ENCODE assay signal across 33 cellular contexts in the genomic region with DNA sequence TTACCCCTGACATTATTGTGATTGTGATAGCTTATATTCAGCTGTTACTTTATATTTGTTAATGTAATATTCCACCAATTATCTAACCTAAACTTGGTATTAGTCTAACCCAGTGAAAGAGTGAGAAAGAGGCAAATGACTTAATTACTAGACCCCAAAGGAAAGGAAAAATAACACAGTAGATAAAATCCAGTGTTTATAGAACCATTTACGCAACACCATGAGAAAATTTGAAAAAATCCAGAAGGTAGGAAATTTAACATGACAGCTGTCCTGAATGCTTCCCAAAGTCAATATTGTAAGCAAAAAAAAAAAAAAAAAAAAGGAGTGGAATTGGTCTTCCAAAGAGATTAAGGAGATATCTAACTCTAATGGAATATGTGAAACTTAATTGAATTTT.
"Had no signal": no experiment of that assay in that cellular context is flagged by ENCODE, and none has a peak within 500 bp of the region (broad histone marks: within the 10 kb centered on the region; RNA-seq: fewer than 3 reads in every experiment).

No MANE protein-coding gene starts in this region.

- H3K4me3 ChIP-seq: ascending aorta, breast epithelium had no signal

- ATAC-seq: activated CD8-positive, alpha-beta T cell treated with anti-CD3 and anti-CD28 coated beads for 36 hours; activated naive CD8-positive, alpha-beta T cell treated with anti-CD3 and anti-CD28 coated beads, Interleukin-2, amount 50 U/mL, for 24 hours; activated T-cell treated with anti-CD3 and anti-CD28 coated beads, Interleukin-2, amount 50 U/mL, for 4 hours; activated T-cell treated with anti-CD3 and anti-CD28 coated beads, Interleukin-2, amount 50 U/mL, for 72 hours; activated T-helper 17 cell treated with anti-CD3 and anti-CD28 coated beads, Interleukin-2, amount 50 U/mL, for 72 hours had no signal

- H3K27ac ChIP-seq: ascending aorta, brain microvascular endothelial cell, breast epithelium, VCaP had no signal

- H3K36me3 ChIP-seq: ascending aorta, brain microvascular endothelial cell, breast epithelium had no signal

- H3K9me3 ChIP-seq: ascending aorta, breast epithelium had no signal

- DNase-seq: activated B cell treated with CpG ODN at 0.5 μM for 24 hours; activated CD4-positive, alpha-beta memory T cell treated with anti-CD3 and anti-CD28 coated beads for 36 hours; activated CD4-positive, alpha-beta T cell treated with anti-CD3 and anti-CD28 coated beads for 4 hours; activated CD4-positive, alpha-beta T cell treated with anti-CD3 and anti-CD28 coated beads, Interleukin-2, amount 10 ng/mL, durations not matched to agents 24 days and 14 days; activated CD4-positive, alpha-beta T cell treated with anti-CD3 and anti-CD28 coated beads, Interleukin-2, amount 50 U/mL, for 1 hour; activated CD4-positive, alpha-beta T cell treated with anti-CD3 and anti-CD28 coated beads, Interleukin-2, amount 50 U/mL, for 4 hours; activated CD4-positive, CD25-positive, alpha-beta regulatory T cell treated with anti-CD3 and anti-CD28 coated beads, Interleukin-2, amount 50 U/mL, for 72 hours; activated CD8-positive, alpha-beta memory T cell treated with anti-CD3 and anti-CD28 coated beads, Interleukin-2, amount 50 U/mL, for 4 hours; activated CD8-positive, alpha-beta T cell treated with anti-CD3 and anti-CD28 coated beads for 36 hours; activated effector memory CD4-positive, alpha-beta T cell treated with Interleukin-2 at 50 U/mL for 16 hours; activated gamma-delta T cell; activated naive CD4-positive, alpha-beta T cell; activated naive CD4-positive, alpha-beta T cell treated with anti-CD3 and anti-CD28 coated beads for 36 hours; activated naive CD4-positive, alpha-beta T cell treated with anti-CD3 and anti-CD28 coated beads, Interleukin-2, amount 50 U/mL, for 16 hours; activated naive CD8-positive, alpha-beta T cell treated with anti-CD3 and anti-CD28 coated beads, Interleukin-2, amount 10 ng/mL, durations not matched to agents 7 days and 5 days; activated naive CD8-positive, alpha-beta T cell treated with anti-CD3 and anti-CD28 coated beads, Interleukin-2, amount 50 U/mL, for 24 hours; activated T-cell treated with anti-CD3 and anti-CD28 coated beads for 4 hours; activated T-cell treated with anti-CD3 and anti-CD28 coated beads, Interleukin-2, amount 50 U/mL, for 1 hour; activated T-cell treated with anti-CD3 and anti-CD28 coated beads, Interleukin-2, amount 50 U/mL, for 4 hours; activated T-cell treated with anti-CD3 and anti-CD28 coated beads, Interleukin-2, amount 50 U/mL, for 72 hours; amygdala; anterior cingulate cortex; brain microvascular endothelial cell; caudate nucleus; cerebellar nuclear complex; SW 1271; T-helper 1 cell; T-helper 2 cell; T-helper 9 cell had no signal

- H3K4me1 ChIP-seq: ascending aorta, breast epithelium had no signal

- H3K27me3 ChIP-seq: ascending aorta, brain microvascular endothelial cell, breast epithelium had no signal
